7 cellular contexts compared by ENCODE assay signal in the genomic region with DNA sequence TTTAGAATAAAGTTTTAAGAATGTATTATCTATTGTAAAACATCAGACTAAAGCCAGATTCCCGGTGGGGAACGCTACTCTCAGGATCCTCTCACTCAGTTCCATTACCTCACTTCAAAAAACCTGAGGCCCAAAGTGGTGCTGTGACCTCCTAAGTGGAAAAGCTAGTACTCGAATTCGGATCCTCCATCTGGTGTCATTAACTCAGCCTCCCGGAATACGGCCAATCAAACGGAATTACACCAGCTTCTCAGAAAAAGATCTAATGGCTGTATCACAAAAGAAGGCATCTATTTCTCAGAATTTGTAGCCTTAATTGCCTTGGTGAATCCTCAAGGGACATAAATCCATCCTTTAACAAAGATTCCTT. TPM values are rescaled to one million over a fixed set of nuclear protein-coding genes. Genes with fewer than 3 reads are reported as not detected.
DNase-seq lines count a peak whose midpoint lies in the region; ATAC-seq and TF ChIP-seq lines count a peak whose summit lies in the region.

No MANE protein-coding gene starts in this region.

- no peaks in the 10 kb centered on the region for H3K27me3 Mint-ChIP-seq in mesothelial cell of epicardium (ENCODE audit: low read depth)

- H3K9me3 Mint-ChIP-seq in mesothelial cell of epicardium: no peaks in the 10 kb centered on the region

- H3K4me3 Mint-ChIP-seq in mesothelial cell of epicardium: peak overlapping the region; percentile 95

- no peaks in the 10 kb centered on the region for H3K27me3 ChIP-seq in Karpas-422 (ENCODE audit: low read length)
- H3K27me3 ChIP-seq in vagina: no peaks in the 10 kb centered on the region

- H3K4me1 ChIP-seq in Karpas-422 (ENCODE audit: low read length) (peaks cover 39% of the 10 kb centered on the region), vagina (peaks cover 34% of the 10 kb centered on the region)

- no peak for TF ChIP-seq CTCF in cardiac fibroblast (IDR thresholded peaks at IDR 0.05; ENCODE audit: low read depth, low read length)
- TF ChIP-seq CTCF in mesothelial cell of epicardium (IDR thresholded peaks at IDR 0.05; ENCODE audit: unreplicated experiment): no peak
- TF ChIP-seq CTCF in vagina (IDR thresholded peaks at IDR 0.05): no peak

- no peaks in the 10 kb centered on the region for H3K9me2 ChIP-seq in Karpas-422 (replicated peaks; ENCODE audit: insufficient read depth, low read length)

- H3K4me3 ChIP-seq in GM08714 (ENCODE audit: low read length) (peak overlapping the region; percentile 76), Karpas-422 (ENCODE audit: low read length) (peak overlapping the region; percentile 87), cardiac fibroblast (replicated peaks in 1 of 2; ENCODE audit: low read depth in 2 of 2, low read length in 2 of 2) (peak overlapping the region; percentile 74 to 79), vagina (peak overlapping the region; percentile 73 to 88)

- H3K4me2 ChIP-seq in Karpas-422 (ENCODE audit: low read depth, low read length, poor library complexity, severe bottlenecking): peak overlapping the region; percentile 82

- H3K36me3 Mint-ChIP-seq in mesothelial cell of epicardium: no peaks in the 10 kb centered on the region

- intact Hi-C loops in vagina (cut with DNase I): no loop called here

- H3K79me2 ChIP-seq in Karpas-422 (ENCODE audit: low read length): peaks cover 51% of the 10 kb centered on the region

- H3K4me1 Mint-ChIP-seq in mesothelial cell of epicardium: peaks cover 27% of the 10 kb centered on the region

- TF ChIP-seq POLR2A in vagina (IDR thresholded peaks at IDR 0.05): no peak

- H3K9me3 ChIP-seq in Karpas-422 (ENCODE audit: low read length) (no peaks in the 10 kb centered on the region), vagina (no peaks in the 10 kb centered on the region)

- H2AFZ ChIP-seq in Karpas-422 (ENCODE audit: low read length): 0 out of 2 replicates have a peak overlapping the region, but pooled peaks have one; percentile 72

- H3K27ac Mint-ChIP-seq in mesothelial cell of epicardium: peak overlapping the region; percentile 94

- peaks cover 7% of the 10 kb centered on the region; the same call in 1 of the 2 replicates for H3K36me3 ChIP-seq in Karpas-422 (ENCODE audit: insufficient read depth, low read length)
- no peaks in the 10 kb centered on the region for H3K36me3 ChIP-seq in vagina

- no peaks in the 10 kb centered on the region for H4K20me1 ChIP-seq in Karpas-422 (ENCODE audit: insufficient read depth, low read depth, low read length)

- no peak for ATAC-seq in GM21717 (IDR thresholded peaks at IDR 0.05; ENCODE audit: unreplicated experiment)

- H3K27ac ChIP-seq in Karpas-422 (ENCODE audit: low read length) (no peak overlapping the region), vagina (peak overlapping the region; percentile 80)

- peak overlapping the region; percentile 93 for H3K9ac ChIP-seq in Karpas-422 (ENCODE audit: low read length)

- DNase-seq in Karpas-422 (no peak), cardiac fibroblast (ENCODE audit: low read depth in 2 of 2) (no peak), mesothelial cell of epicardium (ENCODE audit: low spot score in 2 of 2, unreplicated experiment in 2 of 2) (no peak), vagina (ENCODE audit: extremely low spot score in 2 of 2) (no peak), NCI-H128 (lab: John Stamatoyannopoulos, UW; ENCODE audit: unreplicated experiment) (no peak)

RNA-seq across cellular contexts. Expression of a gene that starts 0.6 kb away (rescaled TPM):
- 16.5 and 25.0 TPM in 2 replicates for total RNA-seq in Karpas-422 (2014; rRNA removed; shearing (Covaris generic); ENCODE audit: low replicate concordance)
- total RNA-seq in mesothelial cell of epicardium: 20.3 to 21.8 TPM (median 21.4 TPM) in 3 replicates
- 26.5 TPM for total RNA-seq in vagina

RNA-seq across cellular contexts. Expression of a gene that starts 1.1 kb away (rescaled TPM):
- 59.9 and 62.1 TPM in 2 replicates for total RNA-seq in Karpas-422 (2014; rRNA removed; shearing (Covaris generic); ENCODE audit: low replicate concordance)
- total RNA-seq in mesothelial cell of epicardium (37.4 to 42.2 TPM (median 37.9 TPM) in 3 replicates), vagina (26.5 TPM)
